Comparison of ENCODE assay signal across 7 cellular contexts in the genomic region with DNA sequence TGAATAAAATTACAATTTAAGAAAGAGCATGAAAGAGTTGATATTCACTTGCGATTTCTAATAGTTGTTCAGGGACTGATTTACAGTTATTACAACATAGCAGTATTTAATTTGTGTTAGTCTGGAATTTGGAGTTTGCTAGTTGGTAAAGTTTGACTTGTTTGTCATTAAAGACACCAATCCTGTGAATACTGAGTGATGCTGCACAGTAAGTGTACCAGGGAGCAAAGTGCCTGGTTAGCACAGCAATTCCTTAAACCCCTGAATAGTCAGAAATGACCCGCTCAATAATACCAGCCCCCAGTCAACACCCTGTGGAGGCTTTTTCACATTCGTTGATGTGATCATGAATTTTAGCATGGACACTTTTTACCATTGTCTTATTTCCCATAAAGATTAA.
"Had no signal": no experiment of that assay in that cellular context is flagged by ENCODE, and none has a peak within 500 bp of the region (broad histone marks: within the 10 kb centered on the region; RNA-seq: fewer than 3 reads in every experiment).

No MANE protein-coding gene starts in this region.

- FAIRE-seq: G401.6, GM12878, GM12891, GM12892, GM18507, GM19239 had no signal

- H3K4me3 ChIP-seq: GM12878 had no signal

- DNase-seq: GDM1 had no signal

- ATAC-seq: GM12878 had no signal
